1 cellular context compared by ENCODE assay signal in the genomic region with DNA sequence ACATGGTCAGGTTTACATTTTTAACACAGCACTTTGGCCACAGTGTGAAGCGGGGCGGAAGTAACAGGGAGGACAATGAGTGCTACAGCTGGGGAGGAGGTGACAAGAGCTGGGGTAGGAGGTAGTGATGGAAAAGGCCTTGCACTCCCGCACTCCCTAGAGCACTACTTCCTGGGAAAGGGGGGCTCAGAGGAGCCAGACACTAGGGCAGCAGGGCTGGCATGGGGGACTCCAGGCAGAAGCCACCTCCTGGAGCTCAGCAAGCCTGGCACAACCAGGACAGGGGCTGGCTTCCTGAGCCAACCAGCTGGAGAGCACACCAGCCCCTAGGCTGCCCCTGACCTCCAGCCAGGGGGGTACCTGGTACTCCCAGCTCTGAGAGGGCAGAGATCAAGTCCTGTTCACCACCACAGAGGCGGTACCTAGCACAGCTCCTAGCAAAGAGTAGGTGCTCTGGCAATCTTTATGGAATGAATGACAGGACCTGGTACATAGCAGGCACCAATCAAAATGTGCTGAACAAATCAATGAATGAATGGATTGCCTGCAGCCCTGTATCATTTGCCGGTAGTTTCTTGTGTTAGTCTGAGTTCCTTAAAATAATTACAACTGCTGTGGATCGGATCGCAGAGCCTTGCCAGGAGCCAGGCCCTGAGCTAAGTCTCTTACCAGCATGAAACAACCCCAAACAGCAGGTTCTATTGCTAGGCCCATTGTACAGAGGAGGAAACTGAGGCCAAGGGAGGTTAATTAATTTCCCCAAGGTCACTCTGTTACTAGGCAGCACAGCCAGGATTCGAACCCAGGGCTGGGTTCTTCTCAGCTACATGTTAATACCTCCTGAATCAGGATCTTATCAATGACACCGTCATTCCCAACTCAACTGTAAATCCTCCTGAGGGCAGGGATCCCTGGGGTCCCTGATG.
A peak's percentile ranks its signal among the peaks of the same experiment; 100 is the strongest.
TF ChIP-seq lines count a peak whose summit lies in the region.

No MANE protein-coding gene starts in this region.

TF ChIP-seq in HepG2, 621 proteins besides CTCF, POLR2A, EP300 and RAD21 (continued from another document and continues in another):
- TF ChIP-seq ZBTB43 (CRISPR knock-in tag; conservative IDR thresholded peaks at IDR 0.05) (no peak), ZFP36L2 (CRISPR knock-in tag; IDR thresholded peaks at IDR 0.05) (no peak), BATF2 (CRISPR knock-in tag; IDR thresholded peaks at IDR 0.05) (no peak), FOXA3 (CRISPR knock-in tag; IDR thresholded peaks at IDR 0.05) (no peak), SIX1 (CRISPR knock-in tag; IDR thresholded peaks at IDR 0.05; ENCODE audit: borderline replicate concordance) (no peak), ZMYM3 (CRISPR knock-in tag; IDR thresholded peaks at IDR 0.05) (no peak; the same call in none of the 2 replicates), ZUFSP (CRISPR knock-in tag; IDR thresholded peaks at IDR 0.05; ENCODE audit: borderline replicate concordance) (no peak), ZNF282 (IDR thresholded peaks at IDR 0.05; ENCODE audit: partially characterized antibody) (no peak), ASH2L (IDR thresholded peaks at IDR 0.05; ENCODE audit: insufficient read length, low read depth, low read length) (peak; percentile 5), WIZ (CRISPR knock-in tag; IDR thresholded peaks at IDR 0.05) (0 out of 2 replicates have a peak, but pooled peaks have one; percentile 54), ZFP1 (CRISPR knock-in tag; IDR thresholded peaks at IDR 0.05) (no peak), ZBTB37 (CRISPR knock-in tag; IDR thresholded peaks at IDR 0.05) (no peak; the same call in 1 of the 2 replicates), NFE2L1 (CRISPR knock-in tag; IDR thresholded peaks at IDR 0.05; ENCODE audit: borderline replicate concordance) (no peak), SNAI1 (CRISPR knock-in tag; IDR thresholded peaks at IDR 0.05; ENCODE audit: borderline replicate concordance) (no peak), XBP1 (CRISPR knock-in tag; IDR thresholded peaks at IDR 0.05) (no peak), ATF7 (IDR thresholded peaks at IDR 0.05) (no peak), ATF7 (CRISPR knock-in tag; IDR thresholded peaks at IDR 0.05) (no peak), NFKB2 (CRISPR knock-in tag; IDR thresholded peaks at IDR 0.05; ENCODE audit: borderline replicate concordance) (peak; percentile 57; the same call in 1 of the 2 replicates), SIN3A (IDR thresholded peaks at IDR 0.05; ENCODE audit: borderline replicate concordance, low read depth, low read length) (no peak), ZNF879 (CRISPR knock-in tag; IDR thresholded peaks at IDR 0.05) (0 out of 2 replicates have a peak, but pooled peaks have one; percentile 59), ZNF350 (CRISPR knock-in tag; IDR thresholded peaks at IDR 0.05; ENCODE audit: borderline replicate concordance, low read depth) (no peak), BCL3 (CRISPR knock-in tag; IDR thresholded peaks at IDR 0.05) (no peak), MAFK (conservative IDR thresholded peaks at IDR 0.05 in 1 of 2, IDR thresholded peaks at IDR 0.05 in 1 of 2; ENCODE audit: low read length in 2 of 2) (no peak), TEAD2 (CRISPR knock-in tag; IDR thresholded peaks at IDR 0.05) (no peak), FOSL1 (CRISPR knock-in tag; IDR thresholded peaks at IDR 0.05; ENCODE audit: borderline replicate concordance) (no peak), SMC3 (IDR thresholded peaks at IDR 0.05; ENCODE audit: low read length) (no peak), PHF8 (CRISPR knock-in tag; IDR thresholded peaks at IDR 0.05) (no peak), ZNF746 (CRISPR knock-in tag; IDR thresholded peaks at IDR 0.05) (no peak; the same call in 1 of the 2 replicates), ZNF510 (CRISPR knock-in tag; IDR thresholded peaks at IDR 0.05; ENCODE audit: low read depth) (no peak), ZNF776 (CRISPR knock-in tag; IDR thresholded peaks at IDR 0.05) (0 out of 2 replicates have a peak, but pooled peaks have one; percentile 27), ZNF781 (CRISPR knock-in tag; IDR thresholded peaks at IDR 0.05; ENCODE audit: borderline replicate concordance, not compliant biosample characterization) (no peak), JUNB (CRISPR knock-in tag; IDR thresholded peaks at IDR 0.05; ENCODE audit: borderline replicate concordance) (no peak), XRCC5 (optimal IDR thresholded peaks at IDR 0.05; ENCODE audit: low read length) (no peak), GTF3A (CRISPR knock-in tag; conservative IDR thresholded peaks at IDR 0.05) (no peak), PAF1 (CRISPR knock-in tag; IDR thresholded peaks at IDR 0.05) (no peak), HMGXB4 (CRISPR knock-in tag; IDR thresholded peaks at IDR 0.05; ENCODE audit: borderline replicate concordance in 1 of 2, low read depth in 1 of 2) (no peak), LRRFIP1 (CRISPR knock-in tag; conservative IDR thresholded peaks at IDR 0.05) (no peak), ZNF333 (CRISPR knock-in tag; IDR thresholded peaks at IDR 0.05; ENCODE audit: borderline replicate concordance) (peak; percentile 80; the same call in 1 of the 2 replicates)
- TF ChIP-seq, protein P1, sequence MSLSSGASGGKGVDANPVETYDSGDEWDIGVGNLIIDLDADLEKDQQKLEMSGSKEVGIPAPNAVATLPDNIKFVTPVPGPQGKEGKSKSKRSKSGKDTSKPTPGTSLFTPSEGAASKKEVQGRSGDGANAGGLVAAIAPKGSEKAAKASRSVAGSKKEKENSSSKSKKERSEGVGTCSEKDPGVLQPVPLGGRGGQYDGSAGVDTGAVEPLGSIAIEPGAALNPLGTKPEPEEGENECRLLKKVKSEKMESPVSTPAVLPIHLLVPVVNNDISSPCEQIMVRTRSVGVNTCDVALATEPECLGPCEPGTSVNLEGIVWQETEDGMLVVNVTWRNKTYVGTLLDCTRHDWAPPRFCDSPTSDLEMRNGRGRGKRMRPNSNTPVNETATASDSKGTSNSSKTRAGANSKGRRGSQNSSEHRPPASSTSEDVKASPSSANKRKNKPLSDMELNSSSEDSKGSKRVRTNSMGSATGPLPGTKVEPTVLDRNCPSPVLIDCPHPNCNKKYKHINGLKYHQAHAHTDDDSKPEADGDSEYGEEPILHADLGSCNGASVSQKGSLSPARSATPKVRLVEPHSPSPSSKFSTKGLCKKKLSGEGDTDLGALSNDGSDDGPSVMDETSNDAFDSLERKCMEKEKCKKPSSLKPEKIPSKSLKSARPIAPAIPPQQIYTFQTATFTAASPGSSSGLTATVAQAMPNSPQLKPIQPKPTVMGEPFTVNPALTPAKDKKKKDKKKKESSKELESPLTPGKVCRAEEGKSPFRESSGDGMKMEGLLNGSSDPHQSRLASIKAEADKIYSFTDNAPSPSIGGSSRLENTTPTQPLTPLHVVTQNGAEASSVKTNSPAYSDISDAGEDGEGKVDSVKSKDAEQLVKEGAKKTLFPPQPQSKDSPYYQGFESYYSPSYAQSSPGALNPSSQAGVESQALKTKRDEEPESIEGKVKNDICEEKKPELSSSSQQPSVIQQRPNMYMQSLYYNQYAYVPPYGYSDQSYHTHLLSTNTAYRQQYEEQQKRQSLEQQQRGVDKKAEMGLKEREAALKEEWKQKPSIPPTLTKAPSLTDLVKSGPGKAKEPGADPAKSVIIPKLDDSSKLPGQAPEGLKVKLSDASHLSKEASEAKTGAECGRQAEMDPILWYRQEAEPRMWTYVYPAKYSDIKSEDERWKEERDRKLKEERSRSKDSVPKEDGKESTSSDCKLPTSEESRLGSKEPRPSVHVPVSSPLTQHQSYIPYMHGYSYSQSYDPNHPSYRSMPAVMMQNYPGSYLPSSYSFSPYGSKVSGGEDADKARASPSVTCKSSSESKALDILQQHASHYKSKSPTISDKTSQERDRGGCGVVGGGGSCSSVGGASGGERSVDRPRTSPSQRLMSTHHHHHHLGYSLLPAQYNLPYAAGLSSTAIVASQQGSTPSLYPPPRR (CRISPR knock-in tag; IDR thresholded peaks at IDR 0.05; ENCODE audit: borderline replicate concordance) = no peak
